ENCODE assay signal across 14 cellular contexts in genomic region chr18:58579561-58580047, GRCh38. TPM values are rescaled to one million over a fixed set of nuclear protein-coding genes. Genes with fewer than 3 reads are reported as not detected.
A peak's percentile ranks its signal among the peaks of the same experiment; 100 is the strongest.
DNase-seq lines count a peak whose midpoint lies in the region; ATAC-seq lines count a peak whose summit lies in the region.
"Had no signal": no experiment of that assay in that cellular context is flagged by ENCODE, and none has a peak within 500 bp of the region (broad histone marks: within the 10 kb centered on the region; RNA-seq: fewer than 3 reads in every experiment).

No MANE protein-coding gene starts in this region.

- H4K20me1 ChIP-seq in Karpas-422 (ENCODE audit: insufficient read depth, low read depth, low read length): no peaks in the 10 kb centered on the region

- H3K27me3 Mint-ChIP-seq in activated naive CD4-positive, alpha-beta T cell treated with anti-CD3 and anti-CD28 coated beads for 36 hours (ENCODE audit: low read depth): peaks cover 2% of the 10 kb centered on the region

- H3K36me3 Mint-ChIP-seq in activated naive CD4-positive, alpha-beta T cell treated with anti-CD3 and anti-CD28 coated beads for 36 hours (ENCODE audit: low read depth): no peaks in the 10 kb centered on the region
- no peaks in the 10 kb centered on the region for H3K36me3 Mint-ChIP-seq in activated naive CD4-positive, alpha-beta T cell treated with anti-CD3 and anti-CD28 coated beads, Interleukin-2, amount 50 U/mL, for 72 hours

- DNase-seq in activated naive CD4-positive, alpha-beta T cell treated with anti-CD3 and anti-CD28 coated beads for 36 hours: no peak
- no peak for DNase-seq in activated naive CD4-positive, alpha-beta T cell treated with anti-CD3 and anti-CD28 coated beads, Interleukin-2, amount 50 U/mL, for 72 hours (ENCODE audit: low spot score in 2 of 2)
- DNase-seq in SJCRH30 (peak; percentile 24 to 26), glomerular visceral epithelial cell (ENCODE audit: extremely low spot score) (peak; percentile 89), Karpas-422 (no peak), SIG-M5 treated with dmso at 0.1 percent for 504 hours (lab: John Stamatoyannopoulos, UW; ENCODE audit: unreplicated experiment) (no peak), NCI-H82 (lab: John Stamatoyannopoulos, UW) (no peak)
- DNase-seq: activated gamma-delta T cell; effector memory CD8-positive, alpha-beta T cell; NCI-H1930 had no signal

- no peak for ATAC-seq in activated naive CD4-positive, alpha-beta T cell treated with anti-CD3 and anti-CD28 coated beads, Interleukin-2, amount 50 U/mL, for 72 hours
- ATAC-seq: effector memory CD8-positive, alpha-beta T cell; WTC11 had no signal

- intact Hi-C loops in activated naive CD4-positive, alpha-beta T cell treated with anti-CD3 and anti-CD28 coated beads for 36 hours (cut with micrococcal nuclease): loop anchor here (2.0 kb wide), 3 partner anchors 25 to 37 kb away; no protein-coding TSS in a partner anchor

- H3K4me1 ChIP-seq in SJCRH30 (peaks cover 37% of the 10 kb centered on the region), Karpas-422 (ENCODE audit: low read length) (peaks cover 14% of the 10 kb centered on the region)

- H2AFZ ChIP-seq in Karpas-422 (ENCODE audit: low read length): no peak overlapping the region

- H3K27ac Mint-ChIP-seq in activated naive CD4-positive, alpha-beta T cell treated with anti-CD3 and anti-CD28 coated beads for 36 hours: peak overlapping the region; percentile 33
- no peak overlapping the region for H3K27ac Mint-ChIP-seq in activated naive CD4-positive, alpha-beta T cell treated with anti-CD3 and anti-CD28 coated beads, Interleukin-2, amount 50 U/mL, for 72 hours
- H3K27ac Mint-ChIP-seq: effector memory CD8-positive, alpha-beta T cell had no signal

- CTCF ChIA-PET in activated naive CD4-positive, alpha-beta T cell treated with anti-CD3 and anti-CD28 coated beads for 36 hours (lab: Charles Lee): no interaction called here

- no peaks in the 10 kb centered on the region for H3K9me2 ChIP-seq in Karpas-422 (replicated peaks; ENCODE audit: insufficient read depth, low read length)

- H3K27ac ChIP-seq in SJCRH30 (peak overlapping the region; percentile 74), skin epidermis (peak overlapping the region in 13 of 21 experiments; percentile 3 to 73 (median 60)), Karpas-422 (ENCODE audit: low read length) (no peak overlapping the region)
- H3K27ac ChIP-seq: RWPE1 had no signal

- H3K79me2 ChIP-seq in Karpas-422 (ENCODE audit: low read length): no peaks in the 10 kb centered on the region

- H3K9me3 Mint-ChIP-seq in activated naive CD4-positive, alpha-beta T cell treated with anti-CD3 and anti-CD28 coated beads for 36 hours: no peaks in the 10 kb centered on the region
- H3K9me3 Mint-ChIP-seq in activated naive CD4-positive, alpha-beta T cell treated with anti-CD3 and anti-CD28 coated beads, Interleukin-2, amount 50 U/mL, for 72 hours: peaks cover 0 to 13% of the 10 kb centered on the region in 2 donors
- H3K9me3 Mint-ChIP-seq: effector memory CD8-positive, alpha-beta T cell had no signal

- peak overlapping the region; percentile 46 for H3K4me3 ChIP-seq in SJCRH30
- peak overlapping the region in 2 of 7 experiments; percentile 5 to 20 for H3K4me3 ChIP-seq in skin epidermis
- no peak overlapping the region for H3K4me3 ChIP-seq in Karpas-422 (ENCODE audit: low read length)

- H3K36me3 ChIP-seq in SJCRH30: no peaks in the 10 kb centered on the region
- H3K36me3 ChIP-seq in Karpas-422 (ENCODE audit: insufficient read depth, low read length): no peaks in the 10 kb centered on the region

- H3K4me3 Mint-ChIP-seq in activated naive CD4-positive, alpha-beta T cell treated with anti-CD3 and anti-CD28 coated beads for 36 hours: no peak overlapping the region
- H3K4me3 Mint-ChIP-seq: effector memory CD8-positive, alpha-beta T cell; WTC11 had no signal

- H3K4me2 ChIP-seq in Karpas-422 (ENCODE audit: low read depth, low read length, poor library complexity, severe bottlenecking): no peak overlapping the region

- no peaks in the 10 kb centered on the region for H3K27me3 ChIP-seq in SJCRH30
- no peaks in the 10 kb centered on the region for H3K27me3 ChIP-seq in Karpas-422 (ENCODE audit: low read length)

- H3K9me3 ChIP-seq in SJCRH30 (replicated peaks) (no peaks in the 10 kb centered on the region), Karpas-422 (ENCODE audit: low read length) (no peaks in the 10 kb centered on the region)

- peaks cover 29% of the 10 kb centered on the region for H3K4me1 Mint-ChIP-seq in activated naive CD4-positive, alpha-beta T cell treated with anti-CD3 and anti-CD28 coated beads for 36 hours (ENCODE audit: low read depth)

- no peak overlapping the region for H3K9ac ChIP-seq in Karpas-422 (ENCODE audit: low read length)

RNA-seq across cellular contexts. Expression of gene ALPK2, which starts 49.3 kb away (rescaled TPM):
- total RNA-seq in activated naive CD4-positive, alpha-beta T cell treated with anti-CD3 and anti-CD28 coated beads for 36 hours: 1 to 10 TPM; 1.3 to 1.4 TPM
- total RNA-seq in activated naive CD4-positive, alpha-beta T cell treated with anti-CD3 and anti-CD28 coated beads, Interleukin-2, amount 50 U/mL, for 72 hours: 1 to 10 TPM in 1 of 2 donors, under 1 TPM in 1; 0.43 to 1.1 TPM
- 1.2 and 1.4 TPM in 2 replicates for total RNA-seq in SJCRH30 (2014; rRNA removed; shearing (Covaris generic))
- total RNA-seq in Karpas-422 (2014; rRNA removed; shearing (Covaris generic); ENCODE audit: low replicate concordance): 0.40 and 0.48 TPM in 2 replicates
- total RNA-seq: HT-29 had no signal

Comparison
In these comparisons a context has a peak if more than half of its experiments do, and no peak if none do; other contexts are left out.
1. DNase-seq: peak in SJCRH30 (2 of 2) and glomerular visceral epithelial cell (single experiment); none in activated naive CD4-positive, alpha-beta T cell treated with anti-CD3 and anti-CD28 coated beads for 36 hours (single experiment), activated naive CD4-positive, alpha-beta T cell treated with anti-CD3 and anti-CD28 coated beads, Interleukin-2, amount 50 U/mL, for 72 hours (0 of 2), Karpas-422 (single experiment), SIG-M5 treated with dmso at 0.1 percent for 504 hours (single experiment) and NCI-H82 (single experiment).